8 cellular contexts compared by ENCODE assay signal in genomic region chr17:8162997-8163977, GRCh38. TPM values are rescaled to one million over a fixed set of nuclear protein-coding genes. Genes with fewer than 3 reads are reported as not detected.
DNase-seq lines count a peak whose midpoint lies in the region; ATAC-seq and TF ChIP-seq lines count a peak whose summit lies in the region.

No MANE protein-coding gene starts in this region.

- peak overlapping the region; percentile 83 to 93 (median 90) for H3K4me3 Mint-ChIP-seq in CD4-positive, alpha-beta memory T cell

- DNase-seq in CD4-positive, alpha-beta memory T cell, result peak in 2 of 5 donors; percentile 28 to 56
- DNase-seq in activated T-cell treated with anti-CD3 and anti-CD28 coated beads, Interleukin-2, amount 50 U/mL, for 48 hours, result peak; percentile 64 to 66
- DNase-seq in cardiac muscle cell (ENCODE audit: low read depth in 1 of 2, low spot score in 1 of 2) (peak in 1 of 2 donors; percentile 32), psoas muscle (peak; percentile 35 to 64), NCI-H2196 (lab: John Stamatoyannopoulos, UW; ENCODE audit: unreplicated experiment) (no peak)

- peak; percentile 3 to 19 (median 10) for ATAC-seq in psoas muscle
- no peak for ATAC-seq in HG03565 (IDR thresholded peaks at IDR 0.05; ENCODE audit: unreplicated experiment)
- ATAC-seq in HG03095 (IDR thresholded peaks at IDR 0.05; ENCODE audit: unreplicated experiment), result no peak

- H3K9me3 ChIP-seq in CD4-positive, alpha-beta memory T cell (ENCODE audit: control insufficient read depth in 1 of 2, low read length in 2 of 2), result no peaks in the 10 kb centered on the region
- no peaks in the 10 kb centered on the region for H3K9me3 ChIP-seq in HUES48 (ENCODE audit: control insufficient read depth, insufficient read depth, low read length)
- no peaks in the 10 kb centered on the region for H3K9me3 ChIP-seq in cardiac muscle cell (ENCODE audit: low read depth)
- no peaks in the 10 kb centered on the region for H3K9me3 ChIP-seq in psoas muscle

- H3K27ac Mint-ChIP-seq in CD4-positive, alpha-beta memory T cell, result peak overlapping the region; percentile 95 to 99 (median 98)

- peaks cover 62% of the 10 kb centered on the region for H3K4me1 ChIP-seq in CD4-positive, alpha-beta memory T cell (ENCODE audit: insufficient read depth, low read length)
- H3K4me1 ChIP-seq in HUES48 (ENCODE audit: control insufficient read depth, insufficient read depth, low read length) (peaks cover 13% of the 10 kb centered on the region), cardiac muscle cell (ENCODE audit: low read depth) (peaks cover 16% of the 10 kb centered on the region), psoas muscle (peaks cover 34% of the 10 kb centered on the region)

- peaks cover 47 to 65% (median 54%) of the 10 kb centered on the region in 4 donors for H3K4me1 Mint-ChIP-seq in CD4-positive, alpha-beta memory T cell

- CTCF ChIA-PET in CD4-positive, alpha-beta memory T cell (lab: Charles Lee; ENCODE audit: partially characterized antibody), result interaction anchor here (0.7 to 2.4 kb wide), 7 partner anchors 10 to 138 kb away, joined by 4 to 8 read pairs (median 5); no protein-coding TSS in a partner anchor

- peaks cover 24 to 42% of the 10 kb centered on the region in 2 donors for H3K36me3 Mint-ChIP-seq in CD4-positive, alpha-beta memory T cell

- no peaks in the 10 kb centered on the region for H3K27me3 ChIP-seq in CD4-positive, alpha-beta memory T cell (ENCODE audit: insufficient read depth, low read length)
- H3K27me3 ChIP-seq in HUES48 (ENCODE audit: control insufficient read depth, insufficient read depth, low read length) (no peaks in the 10 kb centered on the region), cardiac muscle cell (no peaks in the 10 kb centered on the region), psoas muscle (ENCODE audit: insufficient read depth in 3 of 3, low read length in 2 of 3) (no peaks in the 10 kb centered on the region)

- TF ChIP-seq CTCF in cardiac muscle cell (IDR thresholded peaks at IDR 0.05; ENCODE audit: low read depth, low read length) (no peak), psoas muscle (IDR thresholded peaks at IDR 0.05) (no peak)

- H3K4me3 ChIP-seq in CD4-positive, alpha-beta memory T cell (ENCODE audit: low read length in 2 of 2), result peak overlapping the region; percentile 50 to 98
- H3K4me3 ChIP-seq in HUES48 (ENCODE audit: low read depth, low read length) (peak overlapping the region; percentile 86), cardiac muscle cell (peak overlapping the region; percentile 100), psoas muscle (peak overlapping the region; percentile 99)

- peaks cover 28% of the 10 kb centered on the region for H3K36me3 ChIP-seq in CD4-positive, alpha-beta memory T cell (ENCODE audit: insufficient read depth, low read length)
- peaks cover 20% of the 10 kb centered on the region for H3K36me3 ChIP-seq in HUES48 (ENCODE audit: control insufficient read depth, insufficient read depth, low read length)
- H3K36me3 ChIP-seq in cardiac muscle cell, result peaks cover 5% of the 10 kb centered on the region
- H3K36me3 ChIP-seq in psoas muscle (ENCODE audit: insufficient read depth in 1 of 2, low read depth in 1 of 2), result peaks cover 0 to 26% of the 10 kb centered on the region in 2 donors

- peaks cover 0 to 1% (median 0%) of the 10 kb centered on the region in 8 donors for H3K9me3 Mint-ChIP-seq in CD4-positive, alpha-beta memory T cell

- POLR2A ChIA-PET in CD4-positive, alpha-beta memory T cell (lab: Charles Lee; ENCODE audit: partially characterized antibody), result interaction anchor here (0.6 to 23.4 kb wide), 23 partner anchors 9 to 580 kb away, joined by 3 to 1074 read pairs (median 6); partner anchors contain the start of genes ALOXE3, AURKB, BORCS6 and CTC1

- H3K27ac ChIP-seq in CD4-positive, alpha-beta memory T cell (ENCODE audit: low read depth, low read length), result peak overlapping the region; percentile 100
- H3K27ac ChIP-seq in HUES48 (ENCODE audit: low read depth, low read length) (peak overlapping the region; percentile 99), cardiac muscle cell (peak overlapping the region; percentile 96), psoas muscle (peak overlapping the region; percentile 100)

- H3K27me3 Mint-ChIP-seq in CD4-positive, alpha-beta memory T cell, result no peaks in the 10 kb centered on the region

- 6 to 18% (median 9%) methylated on average over 28 to 55 of the region's 55 CpGs for WGBS in psoas muscle, 3 donors

- intact Hi-C loops in CD4-positive, alpha-beta memory T cell (cut with micrococcal nuclease), result no loop called here
- intact Hi-C loops in psoas muscle (cut with DNase I), result no loop called here

- peak overlapping the region; percentile 94 for H3K9ac ChIP-seq in HUES48 (ENCODE audit: low read depth, low read length)

RNA-seq across cellular contexts. Expression of gene VAMP2, which starts 0.5 kb away (rescaled TPM):
- 100 to 1,000 TPM; 190 to 203 TPM for total RNA-seq in CD4-positive, alpha-beta memory T cell
- polyA plus RNA-seq in CD4-positive, alpha-beta memory T cell, result 100 to 1,000 TPM in 1 of 2 donors, 10 to 100 TPM in 1; 41.6 to 106 TPM
- total RNA-seq in cardiac muscle cell, result 22.5 and 35.7 TPM in 2 replicates
- 102 and 118 TPM in 2 replicates for polyA plus RNA-seq in cardiac muscle cell
- total RNA-seq in psoas muscle, result 10 to 100 TPM; 39.7 to 59.2 (median 49.8) TPM
- 10 to 100 TPM; 33.2 to 49.5 (median 35.2) TPM for polyA plus RNA-seq in psoas muscle

RNA-seq across cellular contexts. Expression of gene PER1, which starts 11.1 kb away (rescaled TPM):
- total RNA-seq in CD4-positive, alpha-beta memory T cell, result 10 to 100 TPM; 78.9 to 79.4 TPM
- polyA plus RNA-seq in CD4-positive, alpha-beta memory T cell, result 10 to 100 TPM in 1 of 2 donors, 1 to 10 TPM in 1; 3.7 to 18.6 TPM
- total RNA-seq in cardiac muscle cell, result 42.3 and 51.9 TPM in 2 replicates
- 28.2 and 47.7 TPM in 2 replicates for polyA plus RNA-seq in cardiac muscle cell
- total RNA-seq in psoas muscle, result 100 to 1,000 TPM in 3 of 4 donors, 10 to 100 TPM in 1; 48.9 to 278 (median 166) TPM
- 100 to 1,000 TPM; 133 to 173 (median 145) TPM for polyA plus RNA-seq in psoas muscle

RNA-seq across cellular contexts. Expression of gene TMEM107, which starts 12.9 kb away (rescaled TPM):
- total RNA-seq in CD4-positive, alpha-beta memory T cell, result 10 to 100 TPM; 25.0 to 25.3 TPM
- 10 to 100 TPM; 42.4 to 43.7 TPM for polyA plus RNA-seq in CD4-positive, alpha-beta memory T cell
- total RNA-seq in cardiac muscle cell, result 39.8 and 40.7 TPM in 2 replicates
- polyA plus RNA-seq in cardiac muscle cell, result 54.6 and 62.4 TPM in 2 replicates
- total RNA-seq in psoas muscle, result 1 to 10 TPM; 1.2 to 4.7 (median 2.9) TPM
- polyA plus RNA-seq in psoas muscle, result 1 to 10 TPM; 1.5 to 1.9 (median 1.8) TPM

RNA-seq across cellular contexts. Expression of gene BORCS6, which starts 26.7 kb away (rescaled TPM):
- 10 to 100 TPM; 19.2 to 19.4 TPM for total RNA-seq in CD4-positive, alpha-beta memory T cell
- 10 to 100 TPM; 13.3 to 21.9 TPM for polyA plus RNA-seq in CD4-positive, alpha-beta memory T cell
- total RNA-seq in cardiac muscle cell, result 19.7 and 26.4 TPM in 2 replicates
- polyA plus RNA-seq in cardiac muscle cell, result 13.2 and 13.7 TPM in 2 replicates
- 10 to 100 TPM in 1 of 4 donors, 1 to 10 TPM in 3; 8.8 to 11.2 (median 9.7) TPM for total RNA-seq in psoas muscle
- polyA plus RNA-seq in psoas muscle, result 10 to 100 TPM; 12.2 to 19.3 (median 13.7) TPM

RNA-seq across cellular contexts. Expression of gene HES7, which starts 39.4 kb away (rescaled TPM):
- not detected for total RNA-seq in CD4-positive, alpha-beta memory T cell
- not detected for polyA plus RNA-seq in CD4-positive, alpha-beta memory T cell
- total RNA-seq in cardiac muscle cell (0.32 and 6.2 TPM in 2 replicates), psoas muscle (under 1 TPM in 1 of 4 donors, not detected in 3; 0.30 TPM)
- polyA plus RNA-seq in cardiac muscle cell (1.1 and 1.5 TPM in 2 replicates), psoas muscle (under 1 TPM in 1 of 3 donors, not detected in 2; 0.10 TPM)

Comparison
In these comparisons a context has a peak if more than half of its experiments do, and no peak if none do; other contexts are left out.
1. ATAC-seq: peak in psoas muscle (4 of 4); none in HG03565 (single experiment) and HG03095 (single experiment).
2. Peak in every context shown above with its lines, with median percentiles within 50 percentile points of each other: H3K27ac ChIP-seq and H3K4me3 ChIP-seq.